Comparison of ENCODE assay signal across 21 cellular contexts in genomic region chr21:26123012-26123411, GRCh38. TPM values are rescaled to one million over a fixed set of nuclear protein-coding genes. Genes with fewer than 3 reads are reported as not detected.
DNase-seq lines count a peak whose midpoint lies in the region; ATAC-seq and TF ChIP-seq lines count a peak whose summit lies in the region.
"Had no signal": no experiment of that assay in that cellular context is flagged by ENCODE, and none has a peak within 500 bp of the region (broad histone marks: within the 10 kb centered on the region; RNA-seq: fewer than 3 reads in every experiment).

No MANE protein-coding gene starts in this region.

- peak overlapping the region; percentile 35; the same call in 1 of the 2 replicates for H3K27ac Mint-ChIP-seq in WTC11

- no peak for TF ChIP-seq EP300 in gastroesophageal sphincter (IDR thresholded peaks at IDR 0.05)
- TF ChIP-seq EP300 in sigmoid colon (IDR thresholded peaks at IDR 0.05): no peak

- H3K36me3 Mint-ChIP-seq in WTC11: no peaks in the 10 kb centered on the region

- POLR2A ChIA-PET in WTC11 (lab: Charles Lee): no interaction called here

- ATAC-seq in WTC11 (no peak), gastroesophageal sphincter (no peak), GM19467 (IDR thresholded peaks at IDR 0.05; ENCODE audit: unreplicated experiment) (no peak), HG02571 (IDR thresholded peaks at IDR 0.05; ENCODE audit: unreplicated experiment) (no peak)
- ATAC-seq: HepG2, PC-3 had no signal

- H3K4me3 ChIP-seq in HUES48 (ENCODE audit: low read depth, low read length) (no peak overlapping the region), gastroesophageal sphincter (no peak overlapping the region), sigmoid colon (no peak overlapping the region), esophagus squamous epithelium (no peak overlapping the region)
- H3K4me3 ChIP-seq: GM23248, MG63, SJCRH30 had no signal

- peaks cover 94% of the 10 kb centered on the region for H3K4me1 Mint-ChIP-seq in WTC11

- H3K27me3 ChIP-seq in HUES48 (ENCODE audit: control insufficient read depth, insufficient read depth, low read length): no peaks in the 10 kb centered on the region
- H3K27me3 ChIP-seq in gastroesophageal sphincter: no peaks in the 10 kb centered on the region
- H3K27me3 ChIP-seq in sigmoid colon: no peaks in the 10 kb centered on the region
- H3K27me3 ChIP-seq in esophagus squamous epithelium: no peaks in the 10 kb centered on the region
- H3K27me3 ChIP-seq: MG63, SJCRH30 had no signal

- no peaks in the 10 kb centered on the region for H3K27me3 Mint-ChIP-seq in WTC11 (ENCODE audit: low read depth)

- intact Hi-C loops in sigmoid colon (cut with DNase I): loop anchor here (2.0 kb wide), 1 partner anchor 46 kb away; no protein-coding TSS in a partner anchor
- intact Hi-C loops in esophagus squamous epithelium (cut with DNase I): no loop called here

- TF ChIP-seq POLR2A in gastroesophageal sphincter (IDR thresholded peaks at IDR 0.05): no peak
- no peak for TF ChIP-seq POLR2A in sigmoid colon (IDR thresholded peaks at IDR 0.05)
- TF ChIP-seq POLR2A in esophagus squamous epithelium (IDR thresholded peaks at IDR 0.05): no peak

- H3K4me3 Mint-ChIP-seq in WTC11: no peak overlapping the region

- DNase-seq in WTC11 (ENCODE audit: low spot score): no peak
- DNase-seq in sigmoid colon: no peak
- DNase-seq in esophagus squamous epithelium (lab: John Stamatoyannopoulos, UW): no peak
- DNase-seq: ACHN, AML-193, Caco-2, DMS53, GM23248, MG63, NCI-H1092, NCI-H146, NCI-H2081, NCI-H510A, PC-3, SJCRH30 had no signal

- H3K36me3 ChIP-seq in HUES48 (ENCODE audit: control insufficient read depth, insufficient read depth, low read length): no peaks in the 10 kb centered on the region
- H3K36me3 ChIP-seq in gastroesophageal sphincter: no peaks in the 10 kb centered on the region
- no peaks in the 10 kb centered on the region for H3K36me3 ChIP-seq in sigmoid colon
- H3K36me3 ChIP-seq in esophagus squamous epithelium: no peaks in the 10 kb centered on the region

- H3K27ac ChIP-seq in HUES48 (ENCODE audit: low read depth, low read length) (peak overlapping the region; percentile 0), gastroesophageal sphincter (peak overlapping the region in 3 of 4 donors; percentile 15 to 70 (median 49)), sigmoid colon (peak overlapping the region; percentile 5 to 70 (median 54)), esophagus squamous epithelium (peak overlapping the region in 1 of 4 donors; percentile 23)
- H3K27ac ChIP-seq: GM23248, RWPE1, SJCRH30 had no signal

- CTCF ChIA-PET in WTC11 (lab: Charles Lee): interaction anchor here (0.6 kb wide), 1 partner anchor 22 kb away, joined by 3 read pairs; no protein-coding TSS in a partner anchor

- no peak overlapping the region for H3K9ac ChIP-seq in HUES48 (ENCODE audit: low read depth, low read length)
- H3K9ac ChIP-seq: GM23248 had no signal

- WGBS in gastroesophageal sphincter (ENCODE audit: low coverage in 1 of 2), 2 donors: 21 to 25% methylated on average over 1 of the region's 1 CpG
- WGBS in sigmoid colon, 2 donors: 4 to 42% methylated on average over 1 of the region's 1 CpG
- 24 to 37% methylated on average over 1 of the region's 1 CpG for WGBS in esophagus squamous epithelium, 2 donors

- TF ChIP-seq CTCF in WTC11 (IDR thresholded peaks at IDR 0.05) (no peak), gastroesophageal sphincter (IDR thresholded peaks at IDR 0.05) (no peak), sigmoid colon (IDR thresholded peaks at IDR 0.05) (no peak), esophagus squamous epithelium (IDR thresholded peaks at IDR 0.05) (no peak)

- no peaks in the 10 kb centered on the region for H3K9me3 Mint-ChIP-seq in WTC11

- H3K9me3 ChIP-seq in HUES48 (ENCODE audit: control insufficient read depth, insufficient read depth, low read length) (no peaks in the 10 kb centered on the region), gastroesophageal sphincter (no peaks in the 10 kb centered on the region), sigmoid colon (no peaks in the 10 kb centered on the region), esophagus squamous epithelium (no peaks in the 10 kb centered on the region)
- H3K9me3 ChIP-seq: Caco-2, MG63, SJCRH30 had no signal

- H3K4me1 ChIP-seq in HUES48 (ENCODE audit: control insufficient read depth, insufficient read depth, low read length) (peaks cover 75% of the 10 kb centered on the region), gastroesophageal sphincter (peaks cover 20 to 85% (median 26%) of the 10 kb centered on the region in 3 donors), sigmoid colon (peaks cover 0 to 57% (median 50%) of the 10 kb centered on the region in 4 donors), esophagus squamous epithelium (peaks cover 0 to 67% (median 23%) of the 10 kb centered on the region in 3 donors)

TF ChIP-seq in WTC11, 78 proteins besides CTCF, POLR2A, EP300 and RAD21:
- TF ChIP-seq NR2C2 (CRISPR knock-in tag; IDR thresholded peaks at IDR 0.05) (no peak), ZNF425 (CRISPR knock-in tag; conservative IDR thresholded peaks at IDR 0.05) (no peak), STAT6 (CRISPR knock-in tag; conservative IDR thresholded peaks at IDR 0.05; ENCODE audit: low read depth) (no peak), OVOL2 (CRISPR knock-in tag; IDR thresholded peaks at IDR 0.05; ENCODE audit: borderline replicate concordance) (no peak), TCF7 (CRISPR knock-in tag; IDR thresholded peaks at IDR 0.05; ENCODE audit: low read depth) (no peak), NFYB (CRISPR knock-in tag; conservative IDR thresholded peaks at IDR 0.05; ENCODE audit: low read depth) (no peak), ZMAT4 (CRISPR knock-in tag; IDR thresholded peaks at IDR 0.05) (no peak), EMX1 (CRISPR knock-in tag; IDR thresholded peaks at IDR 0.05) (no peak)
TF ChIP-seq in WTC11: peak in this region for 0.

RNA-seq across cellular contexts. Expression of gene APP, which starts 47.6 kb away (rescaled TPM):
- total RNA-seq in WTC11 (2021) (560 to 657 TPM (median 656 TPM) in 3 replicates), gastroesophageal sphincter (100 to 1,000 TPM; 282 to 724 (median 545) TPM), sigmoid colon (100 to 1,000 TPM; 239 to 355 (median 299) TPM), esophagus squamous epithelium (100 to 1,000 TPM in 3 of 4 donors, 10 to 100 TPM in 1; 58.2 to 277 (median 183) TPM)
- 100 to 1,000 TPM in 1 of 3 donors, 10 to 100 TPM in 2; 71.7 to 270 (median 85.9) TPM for polyA plus RNA-seq in sigmoid colon
